9 cellular contexts compared by ENCODE assay signal in genomic region chr5:169647566-169647965, GRCh38. TPM values are rescaled to one million over a fixed set of nuclear protein-coding genes. Genes with fewer than 3 reads are reported as not detected.
DNase-seq lines count a peak whose midpoint lies in the region; ATAC-seq and TF ChIP-seq lines count a peak whose summit lies in the region.
"Had no signal": no experiment of that assay in that cellular context is flagged by ENCODE, and none has a peak within 500 bp of the region (broad histone marks: within the 10 kb centered on the region; RNA-seq: fewer than 3 reads in every experiment).

No MANE protein-coding gene starts in this region.

- DNase-seq in GM06990 (ENCODE audit: extremely low read depth, insufficient read length) = peak; percentile 47
- DNase-seq in KBM-7 = peak; percentile 49
- DNase-seq in NCI-H82 treated with DMSO at 0.1 percent for 48 hours (lab: John Stamatoyannopoulos, UW; ENCODE audit: unreplicated experiment) = no peak
- DNase-seq in vagina (ENCODE audit: extremely low spot score in 2 of 2) = no peak
- DNase-seq in NCI-H1694 treated with DMSO at 0.1 percent for 48 hours (lab: John Stamatoyannopoulos, UW) = no peak
- DNase-seq in ovary = no peak
- DNase-seq: NCI-H524 treated with DMSO at 0.1 percent for 48 hours had no signal

- no peak overlapping the region for H3K27ac ChIP-seq in vagina
- no peak overlapping the region for H3K27ac ChIP-seq in ovary

- peaks cover 2% of the 10 kb centered on the region for H3K36me3 ChIP-seq in GM06990 (ENCODE audit: control insufficient read depth, insufficient read depth, low read length)
- no peaks in the 10 kb centered on the region for H3K36me3 ChIP-seq in vagina
- H3K36me3 ChIP-seq in ovary = no peaks in the 10 kb centered on the region

- peak overlapping the region; percentile 94 for H3K27ac Mint-ChIP-seq in dendritic cell treated with granulocyte-macrophage colony-stimulating factor and Interleukin-4, amounts not matched to agents 40 ng/mL and 50 ng/mL, for 4 days

- peaks cover 44% of the 10 kb centered on the region for H3K36me3 Mint-ChIP-seq in dendritic cell treated with granulocyte-macrophage colony-stimulating factor and Interleukin-4, amounts not matched to agents 40 ng/mL and 50 ng/mL, for 4 days (ENCODE audit: low read depth)

- H3K9me3 Mint-ChIP-seq in dendritic cell treated with granulocyte-macrophage colony-stimulating factor and Interleukin-4, amounts not matched to agents 40 ng/mL and 50 ng/mL, for 4 days = no peaks in the 10 kb centered on the region

- intact Hi-C loops in dendritic cell treated with granulocyte-macrophage colony-stimulating factor and Interleukin-4, amounts not matched to agents 40 ng/mL and 50 ng/mL, for 4 days (cut with micrococcal nuclease) = no loop called here
- intact Hi-C loops in vagina (cut with DNase I) = no loop called here
- intact Hi-C loops in ovary (cut with DNase I) = no loop called here

- TF ChIP-seq POLR2A in vagina (IDR thresholded peaks at IDR 0.05) (no peak), ovary (IDR thresholded peaks at IDR 0.05) (no peak)

- H3K4me1 Mint-ChIP-seq in dendritic cell treated with granulocyte-macrophage colony-stimulating factor and Interleukin-4, amounts not matched to agents 40 ng/mL and 50 ng/mL, for 4 days (ENCODE audit: low read depth) = peaks cover 92% of the 10 kb centered on the region

- peak; percentile 48 for ATAC-seq in GM21526 (IDR thresholded peaks at IDR 0.05; ENCODE audit: low FRiP score, unreplicated experiment)

- H3K4me1 ChIP-seq in vagina = peaks cover 4% of the 10 kb centered on the region
- peaks cover 1% of the 10 kb centered on the region for H3K4me1 ChIP-seq in ovary (ENCODE audit: insufficient read depth)

- H3K27me3 ChIP-seq in GM06990 (replicated peaks; ENCODE audit: control insufficient read depth, insufficient read depth, low read length) (no peaks in the 10 kb centered on the region), vagina (no peaks in the 10 kb centered on the region), ovary (no peaks in the 10 kb centered on the region)

- WGBS in ovary, 3 donors = 7 to 14% (median 10%) methylated on average over 1 of the region's 1 CpG

- in situ Hi-C loops in KBM-7 (cut with MboI; ENCODE audit: low pct_unique_long_range_greater_than_20kb, low sequenced_read_pairs) = no loop called here

- H3K27me3 Mint-ChIP-seq in dendritic cell treated with granulocyte-macrophage colony-stimulating factor and Interleukin-4, amounts not matched to agents 40 ng/mL and 50 ng/mL, for 4 days = no peaks in the 10 kb centered on the region

- peak overlapping the region; percentile 75 for H3K4me3 Mint-ChIP-seq in dendritic cell treated with granulocyte-macrophage colony-stimulating factor and Interleukin-4, amounts not matched to agents 40 ng/mL and 50 ng/mL, for 4 days

- H3K9me3 ChIP-seq in vagina = no peaks in the 10 kb centered on the region
- no peaks in the 10 kb centered on the region for H3K9me3 ChIP-seq in ovary

- TF ChIP-seq CTCF in GM06990 (IDR thresholded peaks at IDR 0.05; ENCODE audit: insufficient read depth, low read length, poor library complexity, severe bottlenecking) (no peak), vagina (IDR thresholded peaks at IDR 0.05) (no peak), ovary (IDR thresholded peaks at IDR 0.05) (no peak)

- TF ChIP-seq EP300 in ovary (IDR thresholded peaks at IDR 0.05) = no peak

- H3K4me3 ChIP-seq in GM06990 (replicated peaks; ENCODE audit: low read depth, low read length) (peak overlapping the region; percentile 34), vagina (no peak overlapping the region), ovary (no peak overlapping the region)

RNA-seq across cellular contexts. Expression of gene DOCK2, which starts 10.5 kb away (rescaled TPM):
- 18.2 TPM for total RNA-seq in vagina
- 10 to 100 TPM in 1 of 7 donors, 1 to 10 TPM in 6; 4.2 to 10.2 (median 5.4) TPM for total RNA-seq in ovary
- polyA plus RNA-seq in ovary = 1 to 10 TPM; 1.3 to 8.1 TPM

Comparison
In these comparisons a context has a peak if more than half of its experiments do, and no peak if none do; other contexts are left out.
1. DNase-seq: peak in GM06990 (single experiment) and KBM-7 (single experiment); none in NCI-H82 treated with DMSO at 0.1 percent for 48 hours (single experiment), vagina (0 of 2), NCI-H1694 treated with DMSO at 0.1 percent for 48 hours (single experiment) and ovary (0 of 5).